12 cellular contexts compared by ENCODE assay signal in the genomic region with DNA sequence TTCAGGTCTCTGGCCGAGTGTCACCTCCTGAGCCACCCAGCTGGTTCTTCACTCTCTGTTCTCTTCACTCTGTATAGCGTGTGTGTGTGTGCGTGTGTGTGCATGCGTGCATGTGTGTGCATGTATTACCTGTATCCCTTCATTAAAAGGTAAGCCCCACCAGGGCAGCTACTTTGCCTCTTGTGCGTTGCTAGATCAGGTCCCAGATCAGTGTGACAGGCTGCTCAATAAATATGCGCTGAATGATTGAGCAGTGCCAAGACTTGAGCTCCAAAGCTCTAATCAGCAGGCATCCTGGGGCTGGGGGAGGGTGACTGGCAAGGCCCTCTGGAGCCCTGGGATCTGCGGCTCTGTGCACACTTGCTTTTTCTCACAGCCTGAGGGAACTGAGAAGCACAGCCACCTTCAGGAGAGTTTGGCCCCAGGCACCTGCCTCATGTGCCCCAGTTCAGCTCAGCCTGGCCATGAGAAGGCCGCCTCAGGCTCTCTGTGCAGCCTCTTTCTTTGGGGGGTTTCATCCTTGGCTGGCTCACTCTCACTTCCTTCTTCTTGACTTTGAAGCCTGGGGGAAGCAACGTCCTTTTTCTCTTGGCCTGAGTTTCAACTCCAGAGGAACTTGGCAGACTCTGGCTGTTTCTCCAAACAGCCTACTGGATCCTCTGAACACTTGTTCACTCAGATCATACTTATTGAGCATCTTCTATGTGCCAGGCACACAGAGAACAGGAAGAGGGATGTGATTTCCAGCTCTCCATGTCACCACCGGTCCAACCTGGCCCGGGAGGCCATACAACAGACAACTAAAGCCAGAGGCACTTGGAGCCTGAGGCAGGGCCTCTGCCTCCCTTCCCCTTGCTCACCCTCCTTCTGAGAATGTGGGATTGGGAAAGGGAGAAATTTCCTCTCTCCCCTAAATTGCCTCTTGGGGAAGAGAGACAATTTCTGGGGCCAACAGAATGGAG.
DNase-seq lines count a peak whose midpoint lies in the region; ATAC-seq, FAIRE-seq and TF ChIP-seq lines count a peak whose summit lies in the region.
"Had no signal": no experiment of that assay in that cellular context is flagged by ENCODE, and none has a peak within 500 bp of the region (broad histone marks: within the 10 kb centered on the region; RNA-seq: fewer than 3 reads in every experiment).

No MANE protein-coding gene starts in this region.

- no peak overlapping the region for H3K27ac Mint-ChIP-seq in activated CD4-positive, alpha-beta T cell treated with anti-CD3 and anti-CD28 coated beads for 36 hours
- H3K27ac Mint-ChIP-seq: CD4-positive, alpha-beta T cell had no signal

- TF ChIP-seq POLR2A in GM12891 (IDR thresholded peaks at IDR 0.05; ENCODE audit: low read depth, low read length): no peak

- intact Hi-C loops in lower lobe of right lung (cut with DNase I): no loop called here
- intact Hi-C loops in activated CD4-positive, alpha-beta T cell treated with anti-CD3 and anti-CD28 coated beads for 36 hours (cut with DNase I, micrococcal nuclease): no loop called here

- DNase-seq in GM12891 (ENCODE audit: insufficient read length, low spot score) (peak; percentile 58), NOMO-1 treated with dmso at 0.1 percent for 144 hours (lab: John Stamatoyannopoulos, UW; ENCODE audit: unreplicated experiment) (peak; percentile 80), lower lobe of right lung (no peak), NCI-H1048 (lab: John Stamatoyannopoulos, UW) (no peak), occipital lobe (lab: John Stamatoyannopoulos, UW) (no peak)
- DNase-seq in activated CD4-positive, alpha-beta T cell treated with anti-CD3 and anti-CD28 coated beads for 36 hours: no peak
- DNase-seq: activated naive CD4-positive, alpha-beta T cell treated with Interleukin-2 at 50 U/mL for 16 hours; CD4-positive, alpha-beta T cell; PC-9 had no signal

- H3K36me3 Mint-ChIP-seq in activated CD4-positive, alpha-beta T cell treated with anti-CD3 and anti-CD28 coated beads for 36 hours (ENCODE audit: low read depth): no peaks in the 10 kb centered on the region

- H3K27ac ChIP-seq in lower lobe of right lung: no peak overlapping the region
- H3K27ac ChIP-seq: hepatocyte, PC-9 had no signal

- no peak for TF ChIP-seq CTCF in lower lobe of right lung (IDR thresholded peaks at IDR 0.05)

- POLR2A ChIA-PET in activated CD4-positive, alpha-beta T cell treated with anti-CD3 and anti-CD28 coated beads for 36 hours (lab: Charles Lee): interaction anchor here (0.6 kb wide), 1 partner anchor 9 kb away, joined by 3 read pairs; no protein-coding TSS in a partner anchor

- H3K4me1 ChIP-seq in lower lobe of right lung: peaks cover 6% of the 10 kb centered on the region

- CTCF ChIA-PET in activated CD4-positive, alpha-beta T cell treated with anti-CD3 and anti-CD28 coated beads for 36 hours (lab: Charles Lee): interaction anchor here (0.6 kb wide), 1 partner anchor 17 kb away, joined by 3 read pairs; no protein-coding TSS in a partner anchor

- ATAC-seq in GM21825 (IDR thresholded peaks at IDR 0.05; ENCODE audit: unreplicated experiment): peak; percentile 55
- ATAC-seq in lower lobe of right lung: peak; percentile 27 to 30
- ATAC-seq in activated CD4-positive, alpha-beta T cell treated with anti-CD3 and anti-CD28 coated beads for 36 hours: no peak
- ATAC-seq in HG02885 (IDR thresholded peaks at IDR 0.05; ENCODE audit: poor library complexity, unreplicated experiment): no peak

- no peak overlapping the region for H3K4me3 ChIP-seq in lower lobe of right lung
- H3K4me3 ChIP-seq: hepatocyte, PC-9 had no signal

- no peaks in the 10 kb centered on the region for H3K9me3 ChIP-seq in lower lobe of right lung

- H3K27me3 Mint-ChIP-seq in activated CD4-positive, alpha-beta T cell treated with anti-CD3 and anti-CD28 coated beads for 36 hours: no peaks in the 10 kb centered on the region

- H3K9me3 Mint-ChIP-seq in activated CD4-positive, alpha-beta T cell treated with anti-CD3 and anti-CD28 coated beads for 36 hours (ENCODE audit: low read depth): no peaks in the 10 kb centered on the region
- H3K9me3 Mint-ChIP-seq: CD4-positive, alpha-beta T cell had no signal

- no peaks in the 10 kb centered on the region for H3K36me3 ChIP-seq in lower lobe of right lung

- H3K4me1 Mint-ChIP-seq in activated CD4-positive, alpha-beta T cell treated with anti-CD3 and anti-CD28 coated beads for 36 hours: no peaks in the 10 kb centered on the region

- no peaks in the 10 kb centered on the region for H3K27me3 ChIP-seq in lower lobe of right lung (ENCODE audit: low read depth)
- H3K27me3 ChIP-seq: hepatocyte had no signal

- FAIRE-seq in GM12891 (lab: Jason Lieb, UNC): no peak

- no peak overlapping the region for H3K4me3 Mint-ChIP-seq in activated CD4-positive, alpha-beta T cell treated with anti-CD3 and anti-CD28 coated beads for 36 hours
- H3K4me3 Mint-ChIP-seq: CD4-positive, alpha-beta T cell had no signal

TF ChIP-seq in GM12891, 5 proteins besides CTCF, POLR2A, EP300 and RAD21:
- peak; percentile 97 for TF ChIP-seq SPI1 (IDR thresholded peaks at IDR 0.05; ENCODE audit: low read depth, low read length)
- no peak for TF ChIP-seq POLR2AphosphoS5 (IDR thresholded peaks at IDR 0.05; ENCODE audit: low read depth, low read length)

Comparison
In these comparisons a context has a peak if more than half of its experiments do, and no peak if none do; other contexts are left out.
1. DNase-seq: peak in GM12891 (single experiment) and NOMO-1 treated with dmso at 0.1 percent for 144 hours (single experiment); none in lower lobe of right lung (single experiment), activated CD4-positive, alpha-beta T cell treated with anti-CD3 and anti-CD28 coated beads for 36 hours (single experiment), NCI-H1048 (single experiment) and occipital lobe (single experiment).
2. ATAC-seq: peak in GM21825 (single experiment) and lower lobe of right lung (2 of 2); none in activated CD4-positive, alpha-beta T cell treated with anti-CD3 and anti-CD28 coated beads for 36 hours (single experiment) and HG02885 (single experiment).